Comparison of ENCODE assay signal across 1 cellular context in the genomic region with DNA sequence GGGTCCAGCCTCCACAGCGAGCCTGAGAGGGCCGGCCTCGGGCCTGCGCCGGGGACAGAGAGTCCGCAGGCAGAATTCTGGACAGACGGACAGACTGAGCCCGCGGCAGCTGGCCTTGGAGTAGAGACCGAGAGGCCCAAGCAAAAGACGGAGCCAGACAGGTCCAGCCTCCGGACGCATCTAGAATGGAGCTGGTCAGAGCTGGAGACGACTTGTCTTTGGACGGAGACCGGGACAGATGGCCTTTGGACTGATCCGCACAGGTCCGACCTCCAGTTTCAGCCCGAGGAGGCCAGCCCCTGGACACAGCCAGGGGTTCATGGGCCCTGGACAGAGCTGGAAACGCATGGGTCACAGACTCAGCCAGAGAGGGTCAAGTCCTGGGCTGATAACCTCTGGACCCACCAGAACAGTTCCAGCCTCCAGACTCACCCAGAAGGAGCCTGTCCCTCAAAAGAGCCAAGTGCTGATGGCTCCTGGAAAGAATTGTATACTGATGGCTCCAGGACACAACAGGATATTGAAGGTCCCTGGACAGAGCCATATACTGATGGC.
TF ChIP-seq lines count a peak whose summit lies in the region.

No MANE protein-coding gene starts in this region.

TF ChIP-seq in HepG2, 621 proteins besides CTCF, POLR2A, EP300 and RAD21 (continued from another document and continues in another):
- no peak for TF ChIP-seq TFAP4 (IDR thresholded peaks at IDR 0.05; ENCODE audit: borderline replicate concordance, low read depth)
- TF ChIP-seq AGO1 (IDR thresholded peaks at IDR 0.05; ENCODE audit: low read depth, low read length, poor library complexity, severe bottlenecking): no peak
- TF ChIP-seq ZBTB3 (CRISPR knock-in tag; IDR thresholded peaks at IDR 0.05; ENCODE audit: borderline replicate concordance, low read depth): 0 out of 2 replicates have a peak, but pooled peaks have one; percentile 6
- 0 out of 2 replicates have a peak, but pooled peaks have one; percentile 16 for TF ChIP-seq ZNF446 (CRISPR knock-in tag; IDR thresholded peaks at IDR 0.05)
- TF ChIP-seq ZNF574 (CRISPR knock-in tag; IDR thresholded peaks at IDR 0.05): no peak; the same call in 1 of the 2 replicates
- no peak for TF ChIP-seq ZNF232 (CRISPR knock-in tag; IDR thresholded peaks at IDR 0.05; ENCODE audit: borderline replicate concordance)
- TF ChIP-seq LRRFIP1 (CRISPR knock-in tag; conservative IDR thresholded peaks at IDR 0.05): no peak
- no peak for TF ChIP-seq ZKSCAN5 (CRISPR knock-in tag; IDR thresholded peaks at IDR 0.05)
- no peak for TF ChIP-seq SCMH1 (CRISPR knock-in tag; IDR thresholded peaks at IDR 0.05; ENCODE audit: borderline replicate concordance)
- no peak for TF ChIP-seq ZNF282 (IDR thresholded peaks at IDR 0.05; ENCODE audit: partially characterized antibody)
- TF ChIP-seq ZNF878 (CRISPR knock-in tag; IDR thresholded peaks at IDR 0.05): no peak
- TF ChIP-seq NFIB (CRISPR knock-in tag; IDR thresholded peaks at IDR 0.05; ENCODE audit: borderline replicate concordance): no peak
- no peak for TF ChIP-seq ATF3 (CRISPR knock-in tag; IDR thresholded peaks at IDR 0.05)
- no peak for TF ChIP-seq ZNF792 (CRISPR knock-in tag; IDR thresholded peaks at IDR 0.05)
- TF ChIP-seq ZNF7 (CRISPR knock-in tag; IDR thresholded peaks at IDR 0.05): no peak
- TF ChIP-seq, protein P1, sequence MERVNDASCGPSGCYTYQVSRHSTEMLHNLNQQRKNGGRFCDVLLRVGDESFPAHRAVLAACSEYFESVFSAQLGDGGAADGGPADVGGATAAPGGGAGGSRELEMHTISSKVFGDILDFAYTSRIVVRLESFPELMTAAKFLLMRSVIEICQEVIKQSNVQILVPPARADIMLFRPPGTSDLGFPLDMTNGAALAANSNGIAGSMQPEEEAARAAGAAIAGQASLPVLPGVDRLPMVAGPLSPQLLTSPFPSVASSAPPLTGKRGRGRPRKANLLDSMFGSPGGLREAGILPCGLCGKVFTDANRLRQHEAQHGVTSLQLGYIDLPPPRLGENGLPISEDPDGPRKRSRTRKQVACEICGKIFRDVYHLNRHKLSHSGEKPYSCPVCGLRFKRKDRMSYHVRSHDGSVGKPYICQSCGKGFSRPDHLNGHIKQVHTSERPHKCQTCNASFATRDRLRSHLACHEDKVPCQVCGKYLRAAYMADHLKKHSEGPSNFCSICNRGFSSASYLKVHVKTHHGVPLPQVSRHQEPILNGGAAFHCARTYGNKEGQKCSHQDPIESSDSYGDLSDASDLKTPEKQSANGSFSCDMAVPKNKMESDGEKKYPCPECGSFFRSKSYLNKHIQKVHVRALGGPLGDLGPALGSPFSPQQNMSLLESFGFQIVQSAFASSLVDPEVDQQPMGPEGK (CRISPR knock-in tag; IDR thresholded peaks at IDR 0.05): no peak
- TF ChIP-seq ZNF331 (CRISPR knock-in tag; IDR thresholded peaks at IDR 0.05): no peak
- TF ChIP-seq BRCA1 (CRISPR knock-in tag; IDR thresholded peaks at IDR 0.05): no peak
- TF ChIP-seq ARNT (IDR thresholded peaks at IDR 0.05): no peak
- TF ChIP-seq NFKBIZ (CRISPR knock-in tag; IDR thresholded peaks at IDR 0.05): no peak
- TF ChIP-seq ZFP37 (CRISPR knock-in tag; IDR thresholded peaks at IDR 0.05; ENCODE audit: borderline replicate concordance): no peak
- no peak; the same call in 1 of the 2 replicates for TF ChIP-seq ZNF333 (CRISPR knock-in tag; IDR thresholded peaks at IDR 0.05; ENCODE audit: borderline replicate concordance)
- no peak for TF ChIP-seq ZNF761 (CRISPR knock-in tag; conservative IDR thresholded peaks at IDR 0.05)
- no peak for TF ChIP-seq MXD3 (CRISPR knock-in tag; IDR thresholded peaks at IDR 0.05)
- no peak for TF ChIP-seq ATF5 (CRISPR knock-in tag; IDR thresholded peaks at IDR 0.05; ENCODE audit: low read depth)
- no peak for TF ChIP-seq ZNF256 (CRISPR knock-in tag; conservative IDR thresholded peaks at IDR 0.05)
- 0 out of 2 replicates have a peak, but pooled peaks have one; percentile 9 for TF ChIP-seq RXRA (CRISPR knock-in tag; IDR thresholded peaks at IDR 0.05)
- no peak for TF ChIP-seq CHD2 (IDR thresholded peaks at IDR 0.05; ENCODE audit: low read depth, low read length)
- no peak for TF ChIP-seq ATRX (CRISPR knock-in tag; IDR thresholded peaks at IDR 0.05; ENCODE audit: borderline replicate concordance)
- TF ChIP-seq EHMT2 (IDR thresholded peaks at IDR 0.05; ENCODE audit: borderline replicate concordance, low read depth, low read length): no peak
- TF ChIP-seq TAF15 (IDR thresholded peaks at IDR 0.05; ENCODE audit: low read depth, low read length, poor library complexity, severe bottlenecking): no peak
- TF ChIP-seq JUN (CRISPR knock-in tag; IDR thresholded peaks at IDR 0.05): no peak
- TF ChIP-seq ZFP90 (CRISPR knock-in tag; IDR thresholded peaks at IDR 0.05; ENCODE audit: borderline replicate concordance): peak; percentile 56; the same call in 1 of the 2 replicates
- TF ChIP-seq, protein P2, sequence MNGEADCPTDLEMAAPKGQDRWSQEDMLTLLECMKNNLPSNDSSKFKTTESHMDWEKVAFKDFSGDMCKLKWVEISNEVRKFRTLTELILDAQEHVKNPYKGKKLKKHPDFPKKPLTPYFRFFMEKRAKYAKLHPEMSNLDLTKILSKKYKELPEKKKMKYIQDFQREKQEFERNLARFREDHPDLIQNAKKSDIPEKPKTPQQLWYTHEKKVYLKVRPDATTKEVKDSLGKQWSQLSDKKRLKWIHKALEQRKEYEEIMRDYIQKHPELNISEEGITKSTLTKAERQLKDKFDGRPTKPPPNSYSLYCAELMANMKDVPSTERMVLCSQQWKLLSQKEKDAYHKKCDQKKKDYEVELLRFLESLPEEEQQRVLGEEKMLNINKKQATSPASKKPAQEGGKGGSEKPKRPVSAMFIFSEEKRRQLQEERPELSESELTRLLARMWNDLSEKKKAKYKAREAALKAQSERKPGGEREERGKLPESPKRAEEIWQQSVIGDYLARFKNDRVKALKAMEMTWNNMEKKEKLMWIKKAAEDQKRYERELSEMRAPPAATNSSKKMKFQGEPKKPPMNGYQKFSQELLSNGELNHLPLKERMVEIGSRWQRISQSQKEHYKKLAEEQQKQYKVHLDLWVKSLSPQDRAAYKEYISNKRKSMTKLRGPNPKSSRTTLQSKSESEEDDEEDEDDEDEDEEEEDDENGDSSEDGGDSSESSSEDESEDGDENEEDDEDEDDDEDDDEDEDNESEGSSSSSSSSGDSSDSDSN (CRISPR knock-in tag; IDR thresholded peaks at IDR 0.05): peak; percentile 68; the same call in 1 of the 2 replicates
- TF ChIP-seq ZNF10 (CRISPR knock-in tag; IDR thresholded peaks at IDR 0.05; ENCODE audit: borderline replicate concordance, low read depth): no peak
- no peak for TF ChIP-seq ZNF274 (CRISPR knock-in tag; IDR thresholded peaks at IDR 0.05)
- TF ChIP-seq ZNF749 (CRISPR knock-in tag; IDR thresholded peaks at IDR 0.05; ENCODE audit: borderline replicate concordance): no peak
- no peak; the same call in 1 of the 2 replicates for TF ChIP-seq ATF7-NPFF (CRISPR knock-in tag; IDR thresholded peaks at IDR 0.05; ENCODE audit: low read depth)
- TF ChIP-seq, protein P3, sequence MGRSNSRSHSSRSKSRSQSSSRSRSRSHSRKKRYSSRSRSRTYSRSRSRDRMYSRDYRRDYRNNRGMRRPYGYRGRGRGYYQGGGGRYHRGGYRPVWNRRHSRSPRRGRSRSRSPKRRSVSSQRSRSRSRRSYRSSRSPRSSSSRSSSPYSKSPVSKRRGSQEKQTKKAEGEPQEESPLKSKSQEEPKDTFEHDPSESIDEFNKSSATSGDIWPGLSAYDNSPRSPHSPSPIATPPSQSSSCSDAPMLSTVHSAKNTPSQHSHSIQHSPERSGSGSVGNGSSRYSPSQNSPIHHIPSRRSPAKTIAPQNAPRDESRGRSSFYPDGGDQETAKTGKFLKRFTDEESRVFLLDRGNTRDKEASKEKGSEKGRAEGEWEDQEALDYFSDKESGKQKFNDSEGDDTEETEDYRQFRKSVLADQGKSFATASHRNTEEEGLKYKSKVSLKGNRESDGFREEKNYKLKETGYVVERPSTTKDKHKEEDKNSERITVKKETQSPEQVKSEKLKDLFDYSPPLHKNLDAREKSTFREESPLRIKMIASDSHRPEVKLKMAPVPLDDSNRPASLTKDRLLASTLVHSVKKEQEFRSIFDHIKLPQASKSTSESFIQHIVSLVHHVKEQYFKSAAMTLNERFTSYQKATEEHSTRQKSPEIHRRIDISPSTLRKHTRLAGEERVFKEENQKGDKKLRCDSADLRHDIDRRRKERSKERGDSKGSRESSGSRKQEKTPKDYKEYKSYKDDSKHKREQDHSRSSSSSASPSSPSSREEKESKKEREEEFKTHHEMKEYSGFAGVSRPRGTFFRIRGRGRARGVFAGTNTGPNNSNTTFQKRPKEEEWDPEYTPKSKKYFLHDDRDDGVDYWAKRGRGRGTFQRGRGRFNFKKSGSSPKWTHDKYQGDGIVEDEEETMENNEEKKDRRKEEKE (IDR thresholded peaks at IDR 0.05): no peak
- TF ChIP-seq SMAD9 (CRISPR knock-in tag; IDR thresholded peaks at IDR 0.05): no peak
- no peak for TF ChIP-seq ERF (CRISPR knock-in tag; IDR thresholded peaks at IDR 0.05)
- TF ChIP-seq MED1 (CRISPR knock-in tag; IDR thresholded peaks at IDR 0.05): peak; percentile 14; the same call in 1 of the 2 replicates
- no peak for TF ChIP-seq ZNF674 (CRISPR knock-in tag; IDR thresholded peaks at IDR 0.05; ENCODE audit: low read depth)
- no peak for TF ChIP-seq NFATC3 (CRISPR knock-in tag; IDR thresholded peaks at IDR 0.05)
- TF ChIP-seq E2F1 (CRISPR knock-in tag; IDR thresholded peaks at IDR 0.05): no peak
- no peak; the same call in 1 of the 2 replicates for TF ChIP-seq SALL2 (CRISPR knock-in tag; IDR thresholded peaks at IDR 0.05)
- no peak for TF ChIP-seq ZNF382 (CRISPR knock-in tag; IDR thresholded peaks at IDR 0.05; ENCODE audit: borderline replicate concordance)
- TF ChIP-seq ZNF234 (CRISPR knock-in tag; conservative IDR thresholded peaks at IDR 0.05): no peak
- no peak for TF ChIP-seq KLF15 (CRISPR knock-in tag; IDR thresholded peaks at IDR 0.05; ENCODE audit: borderline replicate concordance)
- no peak; the same call in 1 of the 2 replicates for TF ChIP-seq NCOR1 (IDR thresholded peaks at IDR 0.05; ENCODE audit: borderline replicate concordance, low read length)
- TF ChIP-seq PHF21A (CRISPR knock-in tag; IDR thresholded peaks at IDR 0.05): peak; percentile 36; the same call in 1 of the 2 replicates
